8 cellular contexts compared by ENCODE assay signal in genomic region chr9:19184144-19184917, GRCh38. TPM values are rescaled to one million over a fixed set of nuclear protein-coding genes. Genes with fewer than 3 reads are reported as not detected.
DNase-seq lines count a peak whose midpoint lies in the region; TF ChIP-seq lines count a peak whose summit lies in the region.

No MANE protein-coding gene starts in this region.

- CTCF ChIA-PET in GM10248 (lab: Yijun Ruan, JAX): interaction anchor here (1.2 to 3.1 kb wide), 5 partner anchors 10 to 135 kb away, joined by 4 to 22 read pairs (median 5); partner anchors contain the start of gene RRAGA

- H3K27ac ChIP-seq in endodermal cell (ENCODE audit: low read depth, low read length): peak overlapping the region; percentile 73

- H3K9me3 Mint-ChIP-seq in endodermal cell: no peaks in the 10 kb centered on the region

- H3K4me1 ChIP-seq in endodermal cell (ENCODE audit: control insufficient read depth, insufficient read depth, low read length) (peaks cover 2% of the 10 kb centered on the region), mucosa of stomach (ENCODE audit: control insufficient read depth, insufficient read depth, low read length) (peaks cover 62% of the 10 kb centered on the region)

- no peaks in the 10 kb centered on the region for H3K36me3 Mint-ChIP-seq in endodermal cell (ENCODE audit: low read depth)

- no peaks in the 10 kb centered on the region for H3K27me3 Mint-ChIP-seq in endodermal cell (ENCODE audit: insufficient read depth)

- H3K4me3 ChIP-seq in HFF-Myc (replicated peaks; ENCODE audit: low read depth, low read length) (no peak overlapping the region), NB4 (ENCODE audit: low read depth, low read length) (peak overlapping the region; percentile 6), endodermal cell (ENCODE audit: low read length) (no peak overlapping the region), mucosa of stomach (ENCODE audit: low read length) (no peak overlapping the region)

- WGBS in endodermal cell (ENCODE audit: insufficient coverage in 1 of 2, insufficient read length in 1 of 2), 2 experiments: 74 to 79% methylated on average over 4 to 7 of the region's 7 CpGs

- H3K4me3 Mint-ChIP-seq in endodermal cell: no peak overlapping the region

- POLR2A ChIA-PET in GM10248 (lab: Yijun Ruan, JAX): no interaction called here

- H3K36me3 ChIP-seq in endodermal cell (ENCODE audit: control insufficient read depth, insufficient read depth, low read length): no peaks in the 10 kb centered on the region
- no peaks in the 10 kb centered on the region for H3K36me3 ChIP-seq in mucosa of stomach (ENCODE audit: control insufficient read depth, insufficient read depth, low read length)

- no peak for TF ChIP-seq POLR2A in NB4 (IDR thresholded peaks at IDR 0.05; ENCODE audit: extremely low read depth, insufficient read length)

- no peaks in the 10 kb centered on the region for H3K27me3 ChIP-seq in endodermal cell (ENCODE audit: control insufficient read depth, insufficient read depth, low read length, poor library complexity, severe bottlenecking)
- H3K27me3 ChIP-seq in mucosa of stomach (ENCODE audit: control insufficient read depth, insufficient read depth, low read length): no peaks in the 10 kb centered on the region

- H3K27ac Mint-ChIP-seq in endodermal cell: peak overlapping the region; percentile 72

- no peaks in the 10 kb centered on the region for H3K9me3 ChIP-seq in endodermal cell (ENCODE audit: control insufficient read depth, low read length)
- H3K9me3 ChIP-seq in mucosa of stomach (ENCODE audit: control insufficient read depth, low read length): no peaks in the 10 kb centered on the region

- H3K9ac ChIP-seq in endodermal cell (ENCODE audit: extremely low read depth, low read length, poor library complexity, severe bottlenecking) (no peak overlapping the region), mucosa of stomach (ENCODE audit: low read length) (peak overlapping the region; percentile 67)

- peak; percentile 81 for DNase-seq in GM10248 (ENCODE audit: extremely low spot score)
- peak; percentile 78 for DNase-seq in HFF-Myc (ENCODE audit: extremely low read depth, low read depth)
- peak; percentile 97 for DNase-seq in NB4 (ENCODE audit: low read depth)
- DNase-seq in activated CD8-positive, alpha-beta memory T cell treated with anti-CD3 and anti-CD28 coated beads for 48 hours (ENCODE audit: low read depth in 2 of 3, low spot score in 2 of 3): peak; percentile 21 to 62 (median 53)
- DNase-seq in endodermal cell: peak; percentile 76
- DNase-seq in stimulated activated CD8-positive, alpha-beta memory T cell treated with anti-CD3 and anti-CD28 coated beads, Interleukin-4, amount 100 ng/mL, for 4 hours (ENCODE audit: low read depth in 2 of 2, low spot score in 1 of 2): peak; percentile 55 to 77
- no peak for DNase-seq in NCI-H524 (lab: John Stamatoyannopoulos, UW)

- no peak for TF ChIP-seq CTCF in GM10248 (IDR thresholded peaks at IDR 0.05; ENCODE audit: control extremely low read depth, extremely low read depth, low read depth, missing control alignments)
- no peak for TF ChIP-seq CTCF in HFF-Myc (IDR thresholded peaks at IDR 0.05; ENCODE audit: low read depth, low read length, missing control alignments)
- TF ChIP-seq CTCF in NB4 (IDR thresholded peaks at IDR 0.05; ENCODE audit: low read depth, low read length): no peak
- no peak for TF ChIP-seq CTCF in endodermal cell (conservative IDR thresholded peaks at IDR 0.05)

- peaks cover 7% of the 10 kb centered on the region for H3K4me1 Mint-ChIP-seq in endodermal cell

RNA-seq across cellular contexts. Expression of gene DENND4C, which starts 46.2 kb away (rescaled TPM):
- total RNA-seq in endodermal cell: 10 to 100 TPM; 25.4 to 27.2 TPM
- 18.5 TPM for polyA plus RNA-seq in endodermal cell (2013, experiment 1 of 2)
- polyA plus RNA-seq in endodermal cell (2013, experiment 2 of 2): 19.5 TPM

RNA-seq across cellular contexts. Expression of gene PLIN2, which starts 57.0 kb away (rescaled TPM):
- 10 to 100 TPM; 30.1 to 33.3 TPM for total RNA-seq in endodermal cell
- polyA plus RNA-seq in endodermal cell (2013, experiment 1 of 2): 54.7 TPM
- 48.9 TPM for polyA plus RNA-seq in endodermal cell (2013, experiment 2 of 2)

Comparison
In these comparisons a context has a peak if more than half of its experiments do, and no peak if none do; other contexts are left out.
1. DNase-seq: peak in GM10248 (single experiment), HFF-Myc (single experiment), NB4 (single experiment), activated CD8-positive, alpha-beta memory T cell treated with anti-CD3 and anti-CD28 coated beads for 48 hours (3 of 3), endodermal cell (single experiment) and stimulated activated CD8-positive, alpha-beta memory T cell treated with anti-CD3 and anti-CD28 coated beads, Interleukin-4, amount 100 ng/mL, for 4 hours (2 of 2); none in NCI-H524 (0 of 2).